In the genomic region with DNA sequence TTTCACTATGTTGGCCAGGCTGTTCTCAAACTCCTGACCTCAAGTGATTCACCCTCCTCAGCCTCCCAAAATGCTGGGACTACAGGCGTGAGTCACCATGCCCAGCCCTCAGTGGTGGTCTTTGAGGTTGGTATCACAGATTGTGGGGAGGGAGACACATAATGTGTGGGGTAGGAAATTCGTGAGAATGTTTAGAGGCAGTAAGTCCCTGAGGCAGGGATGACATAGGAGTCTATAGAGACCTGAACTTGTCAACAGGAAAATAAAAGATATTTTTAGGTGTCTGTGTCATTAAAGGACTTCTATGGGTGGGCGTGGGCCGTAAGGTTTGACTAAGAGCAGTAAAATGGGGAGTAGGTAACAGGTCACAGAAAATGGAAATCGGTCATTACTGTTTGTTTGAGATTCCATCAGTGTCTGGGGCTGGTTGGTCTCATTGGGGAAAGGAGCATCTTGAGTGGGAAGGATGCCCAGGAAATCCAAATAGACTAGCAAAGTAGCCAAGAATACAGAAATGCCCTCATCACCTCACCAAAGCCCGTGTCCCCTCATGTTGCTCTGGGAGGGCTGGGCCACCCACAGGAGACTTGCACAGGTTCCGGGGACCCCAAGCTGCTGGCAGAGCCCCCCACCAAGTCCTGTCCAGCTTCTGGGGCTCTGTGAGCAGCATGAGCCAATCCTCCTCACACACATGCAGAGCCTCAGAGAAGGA, we compare ENCODE assay signal across 11 cellular contexts.
DNase-seq lines count a peak whose midpoint lies in the region; ATAC-seq, FAIRE-seq and TF ChIP-seq lines count a peak whose summit lies in the region.
"Had no signal": no experiment of that assay in that cellular context is flagged by ENCODE, and none has a peak within 500 bp of the region (broad histone marks: within the 10 kb centered on the region; RNA-seq: fewer than 3 reads in every experiment).

No MANE protein-coding gene starts in this region.

- intact Hi-C loops in prostate gland (cut with DNase I) (no loop called here), left lung (cut with DNase I) (no loop called here), kidney (cut with DNase I) (no loop called here)

- no peak overlapping the region for H3K9ac ChIP-seq in kidney (ENCODE audit: low read length in 2 of 2)

- TF ChIP-seq CTCF in prostate gland (IDR thresholded peaks at IDR 0.05): no peak
- TF ChIP-seq CTCF in left lung (IDR thresholded peaks at IDR 0.05): no peak
- no peak for TF ChIP-seq CTCF in kidney (IDR thresholded peaks at IDR 0.05; ENCODE audit: borderline replicate concordance, extremely low read depth, insufficient read depth)

- ATAC-seq in CD4-positive, CD25-positive, alpha-beta regulatory T cell (ENCODE audit: low read depth in 2 of 2): no peak
- no peak for ATAC-seq in naive thymus-derived CD8-positive, alpha-beta T cell
- no peak for ATAC-seq in left lung
- ATAC-seq: HepG2 had no signal

- peak overlapping the region; percentile 80 to 92 (median 81) for H3K27ac Mint-ChIP-seq in CD4-positive, CD25-positive, alpha-beta regulatory T cell
- H3K27ac Mint-ChIP-seq in activated T-cell treated with anti-CD3 and anti-CD28 coated beads, Interleukin-2, amount 50 U/mL, for 24 hours: peak overlapping the region; percentile 99
- H3K27ac Mint-ChIP-seq in naive thymus-derived CD8-positive, alpha-beta T cell: peak overlapping the region; percentile 6 to 95 (median 62)

- H3K9me3 ChIP-seq in CD4-positive, CD25-positive, alpha-beta regulatory T cell (ENCODE audit: control insufficient read depth in 2 of 2, low read length in 2 of 2): no peaks in the 10 kb centered on the region
- H3K9me3 ChIP-seq in MG63 (no peaks in the 10 kb centered on the region), prostate gland (no peaks in the 10 kb centered on the region), left lung (no peaks in the 10 kb centered on the region), kidney (ENCODE audit: control insufficient read depth in 1 of 2, low read length in 2 of 2) (no peaks in the 10 kb centered on the region)

- peak overlapping the region in 3 of 4 donors; percentile 27 to 78 (median 59) for H3K4me3 Mint-ChIP-seq in CD4-positive, CD25-positive, alpha-beta regulatory T cell
- H3K4me3 Mint-ChIP-seq in activated T-cell treated with anti-CD3 and anti-CD28 coated beads, Interleukin-2, amount 50 U/mL, for 24 hours: peak overlapping the region; percentile 73
- H3K4me3 Mint-ChIP-seq in naive thymus-derived CD8-positive, alpha-beta T cell: peak overlapping the region in 9 of 10 donors; percentile 5 to 92 (median 75)

- peak in 1 of 3 donors; percentile 43 for DNase-seq in CD4-positive, CD25-positive, alpha-beta regulatory T cell
- peak; percentile 44 for DNase-seq in MG63
- DNase-seq in activated T-cell treated with anti-CD3 and anti-CD28 coated beads, Interleukin-2, amount 50 U/mL, for 24 hours: peak; percentile 81
- DNase-seq in naive thymus-derived CD8-positive, alpha-beta T cell: no peak
- no peak for DNase-seq in prostate gland (ENCODE audit: low spot score)
- DNase-seq in left lung: no peak
- no peak for DNase-seq in kidney
- no peak for DNase-seq in NCI-H2029 treated with DMSO at 0.1 percent for 48 hours (lab: John Stamatoyannopoulos, UW)
- DNase-seq: erythroblast had no signal

- H3K27ac ChIP-seq in CD4-positive, CD25-positive, alpha-beta regulatory T cell (ENCODE audit: insufficient read depth, low read length, poor library complexity, severe bottlenecking): no peak overlapping the region
- H3K27ac ChIP-seq in prostate gland (no peak overlapping the region), left lung (no peak overlapping the region), kidney (ENCODE audit: low read depth in 2 of 2, low read length in 2 of 2) (no peak overlapping the region)
- H3K27ac ChIP-seq: SK-N-MC had no signal

- H3K4me1 Mint-ChIP-seq in CD4-positive, CD25-positive, alpha-beta regulatory T cell: peaks cover 31 to 70% (median 49%) of the 10 kb centered on the region in 4 donors
- H3K4me1 Mint-ChIP-seq in activated T-cell treated with anti-CD3 and anti-CD28 coated beads, Interleukin-2, amount 50 U/mL, for 24 hours (ENCODE audit: low read depth): peaks cover 79% of the 10 kb centered on the region
- H3K4me1 Mint-ChIP-seq in naive thymus-derived CD8-positive, alpha-beta T cell: peaks cover 37 to 68% (median 60%) of the 10 kb centered on the region in 4 donors

- H3K4me1 ChIP-seq in CD4-positive, CD25-positive, alpha-beta regulatory T cell (ENCODE audit: control insufficient read depth, insufficient read depth, low read length, poor library complexity, severe bottlenecking): peaks cover 46% of the 10 kb centered on the region
- H3K4me1 ChIP-seq in prostate gland (replicated peaks) (no peaks in the 10 kb centered on the region), left lung (peaks cover 3 to 41% of the 10 kb centered on the region in 2 donors), kidney (ENCODE audit: control insufficient read depth in 1 of 2, insufficient read depth in 1 of 2, low read depth in 1 of 2, low read length in 2 of 2) (peaks cover 0 to 6% of the 10 kb centered on the region in 2 donors)

- peaks cover 3% of the 10 kb centered on the region for H3K36me3 Mint-ChIP-seq in CD4-positive, CD25-positive, alpha-beta regulatory T cell
- H3K36me3 Mint-ChIP-seq in activated T-cell treated with anti-CD3 and anti-CD28 coated beads, Interleukin-2, amount 50 U/mL, for 24 hours (ENCODE audit: low read depth): peaks cover 9% of the 10 kb centered on the region
- no peaks in the 10 kb centered on the region for H3K36me3 Mint-ChIP-seq in naive thymus-derived CD8-positive, alpha-beta T cell

- peaks cover 0 to 2% (median 0%) of the 10 kb centered on the region in 7 donors for H3K9me3 Mint-ChIP-seq in CD4-positive, CD25-positive, alpha-beta regulatory T cell
- peaks cover 14% of the 10 kb centered on the region for H3K9me3 Mint-ChIP-seq in activated T-cell treated with anti-CD3 and anti-CD28 coated beads, Interleukin-2, amount 50 U/mL, for 24 hours
- H3K9me3 Mint-ChIP-seq in naive thymus-derived CD8-positive, alpha-beta T cell: peaks cover 0 to 2% (median 0%) of the 10 kb centered on the region in 9 donors

- peak overlapping the region; percentile 32 for H3K4me3 ChIP-seq in CD4-positive, CD25-positive, alpha-beta regulatory T cell (ENCODE audit: low read depth, low read length)
- no peak overlapping the region for H3K4me3 ChIP-seq in MG63
- no peak overlapping the region for H3K4me3 ChIP-seq in prostate gland
- no peak overlapping the region for H3K4me3 ChIP-seq in left lung
- no peak overlapping the region for H3K4me3 ChIP-seq in kidney (ENCODE audit: low read length in 2 of 2)
- H3K4me3 ChIP-seq: SK-N-MC had no signal

- TF ChIP-seq POLR2A in prostate gland (IDR thresholded peaks at IDR 0.05): no peak

- 77% methylated on average over 7 of the region's 7 CpGs for WGBS in prostate gland

- FAIRE-seq in kidney (lab: Jason Lieb, UNC): no peak
- FAIRE-seq: HepG2 had no signal

- POLR2A ChIA-PET in naive thymus-derived CD8-positive, alpha-beta T cell (lab: Charles Lee): interaction anchor here (1.3 to 5.0 kb wide), 3 partner anchors 7 to 43 kb away, joined by 3 to 31 read pairs (median 4); no protein-coding TSS in a partner anchor

- H3K27me3 Mint-ChIP-seq in CD4-positive, CD25-positive, alpha-beta regulatory T cell: no peaks in the 10 kb centered on the region
- H3K27me3 Mint-ChIP-seq in activated T-cell treated with anti-CD3 and anti-CD28 coated beads, Interleukin-2, amount 50 U/mL, for 24 hours: no peaks in the 10 kb centered on the region
- peaks cover 0 to 2% (median 0%) of the 10 kb centered on the region in 5 donors for H3K27me3 Mint-ChIP-seq in naive thymus-derived CD8-positive, alpha-beta T cell

- H3K36me3 ChIP-seq in CD4-positive, CD25-positive, alpha-beta regulatory T cell (ENCODE audit: control insufficient read depth, insufficient read depth, low read length): no peaks in the 10 kb centered on the region
- H3K36me3 ChIP-seq in MG63: no peaks in the 10 kb centered on the region
- no peaks in the 10 kb centered on the region for H3K36me3 ChIP-seq in prostate gland
- H3K36me3 ChIP-seq in left lung: no peaks in the 10 kb centered on the region
- H3K36me3 ChIP-seq in kidney (ENCODE audit: control insufficient read depth in 1 of 2, insufficient read depth in 2 of 2, low read length in 2 of 2): no peaks in the 10 kb centered on the region

- H3K27me3 ChIP-seq in CD4-positive, CD25-positive, alpha-beta regulatory T cell (ENCODE audit: control insufficient read depth, insufficient read depth, low read length): no peaks in the 10 kb centered on the region
- H3K27me3 ChIP-seq in MG63 (no peaks in the 10 kb centered on the region), prostate gland (replicated peaks; ENCODE audit: insufficient read depth) (no peaks in the 10 kb centered on the region), left lung (no peaks in the 10 kb centered on the region)

Comparison
In these comparisons a context has a peak if more than half of its experiments do, and no peak if none do; other contexts are left out.
1. DNase-seq: peak in MG63 (single experiment) and activated T-cell treated with anti-CD3 and anti-CD28 coated beads, Interleukin-2, amount 50 U/mL, for 24 hours (single experiment); none in naive thymus-derived CD8-positive, alpha-beta T cell (0 of 10), prostate gland (single experiment), left lung (0 of 2), kidney (single experiment) and NCI-H2029 treated with DMSO at 0.1 percent for 48 hours (single experiment).
2. Peak in every context shown above with its lines, with median percentiles within 50 percentile points of each other: H3K27ac Mint-ChIP-seq and H3K4me3 Mint-ChIP-seq.